Comparison of ENCODE assay signal across 11 cellular contexts in the genomic region with DNA sequence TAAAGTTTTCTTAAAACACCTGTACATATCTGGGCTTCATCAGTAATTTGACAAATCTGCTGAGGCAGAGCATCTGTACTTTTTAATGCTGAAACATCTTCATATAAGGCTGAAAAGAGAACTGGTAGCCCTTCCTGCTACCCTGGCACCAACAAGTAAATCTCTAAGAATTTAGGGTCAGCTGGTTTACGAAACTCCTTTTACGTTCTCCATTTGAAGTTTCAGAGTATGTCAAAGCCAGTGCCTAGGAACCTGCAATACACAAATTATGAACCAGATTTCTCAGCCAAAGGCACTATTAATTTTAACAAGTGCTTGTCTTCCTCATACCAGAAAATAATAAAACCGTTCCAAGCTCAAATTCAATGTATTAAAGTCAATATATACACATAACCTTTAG. TPM values are rescaled to one million over a fixed set of nuclear protein-coding genes. Genes with fewer than 3 reads are reported as not detected.
DNase-seq lines count a peak whose midpoint lies in the region; ATAC-seq, FAIRE-seq and TF ChIP-seq lines count a peak whose summit lies in the region.
"Had no signal": no experiment of that assay in that cellular context is flagged by ENCODE, and none has a peak within 500 bp of the region (broad histone marks: within the 10 kb centered on the region; RNA-seq: fewer than 3 reads in every experiment).

No MANE protein-coding gene starts in this region.

- TF ChIP-seq EP300 in A549 (IDR thresholded peaks at IDR 0.05) = no peak

- TF ChIP-seq CTCF in A549 (IDR thresholded peaks at IDR 0.05) = no peak

- no peaks in the 10 kb centered on the region for H3K27me3 Mint-ChIP-seq in IgD-negative memory B cell
- H3K27me3 Mint-ChIP-seq in dendritic cell treated with granulocyte-macrophage colony-stimulating factor and Interleukin-4, amounts not matched to agents 40 ng/mL and 50 ng/mL, for 4 days = no peaks in the 10 kb centered on the region
- H3K27me3 Mint-ChIP-seq in naive thymus-derived CD8-positive, alpha-beta T cell = no peaks in the 10 kb centered on the region

- no peak for FAIRE-seq in A549 (lab: Jason Lieb, UNC)

- H3K4me3 ChIP-seq in A549 = peak overlapping the region; percentile 91

- no peaks in the 10 kb centered on the region for H3K36me3 Mint-ChIP-seq in IgD-negative memory B cell
- H3K36me3 Mint-ChIP-seq in dendritic cell treated with granulocyte-macrophage colony-stimulating factor and Interleukin-4, amounts not matched to agents 40 ng/mL and 50 ng/mL, for 4 days (ENCODE audit: low read depth) = peaks cover 89% of the 10 kb centered on the region
- H3K36me3 Mint-ChIP-seq in naive thymus-derived CD8-positive, alpha-beta T cell = peaks cover 0 to 62% (median 14%) of the 10 kb centered on the region in 3 donors

- WGBS in A549 (ENCODE audit: missing lambda C conversion rate) = 6% methylated on average over 3 of the region's 3 CpGs

- H3K9me3 ChIP-seq in A549 = no peaks in the 10 kb centered on the region

- POLR2A ChIA-PET in A549 (lab: Yijun Ruan, JAX) = interaction anchor here (1.7 to 5.6 kb wide), 5 partner anchors 46 to 165 kb away, joined by 5 to 119 read pairs (median 15); no protein-coding TSS in a partner anchor
- POLR2A ChIA-PET in naive thymus-derived CD8-positive, alpha-beta T cell (lab: Charles Lee) = no interaction called here

- CTCF ChIA-PET in A549 (lab: Yijun Ruan, JAX) = interaction anchor here (1.1 to 2.4 kb wide), 4 partner anchors 20 to 232 kb away, joined by 3 to 11 read pairs (median 4); no protein-coding TSS in a partner anchor

- ATAC-seq in A549 = no peak
- ATAC-seq in naive thymus-derived CD8-positive, alpha-beta T cell = no peak
- no peak for ATAC-seq in GM21526 (IDR thresholded peaks at IDR 0.05; ENCODE audit: low FRiP score, unreplicated experiment)

- intact Hi-C loops in dendritic cell treated with granulocyte-macrophage colony-stimulating factor and Interleukin-4, amounts not matched to agents 40 ng/mL and 50 ng/mL, for 4 days (cut with micrococcal nuclease) = no loop called here

- no peaks in the 10 kb centered on the region for H3K9me3 Mint-ChIP-seq in IgD-negative memory B cell
- no peaks in the 10 kb centered on the region for H3K9me3 Mint-ChIP-seq in dendritic cell treated with granulocyte-macrophage colony-stimulating factor and Interleukin-4, amounts not matched to agents 40 ng/mL and 50 ng/mL, for 4 days
- H3K9me3 Mint-ChIP-seq in naive thymus-derived CD8-positive, alpha-beta T cell = no peaks in the 10 kb centered on the region

- no peak for DNase-seq in A549 (ENCODE audit: low read depth in 1 of 2, low spot score in 1 of 2)
- DNase-seq in naive thymus-derived CD8-positive, alpha-beta T cell = no peak
- no peak for DNase-seq in NCI-H187 (lab: John Stamatoyannopoulos, UW)
- DNase-seq in DMS 273 treated with DMSO at 0.1 percent for 48 hours (lab: John Stamatoyannopoulos, UW) = no peak
- DNase-seq in UCSD-AML1 (lab: John Stamatoyannopoulos, UW; ENCODE audit: unreplicated experiment) = no peak
- DNase-seq: activated CD4-positive, alpha-beta T cell treated with anti-CD3 and anti-CD28 coated beads for 48 hours; DMS79; NCI-H1694 had no signal

- H3K4me1 Mint-ChIP-seq in IgD-negative memory B cell = peaks cover 26 to 61% (median 59%) of the 10 kb centered on the region in 3 donors
- peaks cover 44% of the 10 kb centered on the region for H3K4me1 Mint-ChIP-seq in dendritic cell treated with granulocyte-macrophage colony-stimulating factor and Interleukin-4, amounts not matched to agents 40 ng/mL and 50 ng/mL, for 4 days (ENCODE audit: low read depth)
- peaks cover 41 to 79% (median 74%) of the 10 kb centered on the region in 4 donors for H3K4me1 Mint-ChIP-seq in naive thymus-derived CD8-positive, alpha-beta T cell

- peaks cover 54% of the 10 kb centered on the region for H3K4me1 ChIP-seq in A549

- peak overlapping the region in 1 of 3 donors; percentile 99 for H3K27ac Mint-ChIP-seq in IgD-negative memory B cell
- peak overlapping the region; percentile 97 for H3K27ac Mint-ChIP-seq in dendritic cell treated with granulocyte-macrophage colony-stimulating factor and Interleukin-4, amounts not matched to agents 40 ng/mL and 50 ng/mL, for 4 days
- H3K27ac Mint-ChIP-seq in naive thymus-derived CD8-positive, alpha-beta T cell = peak overlapping the region in 6 of 10 donors; percentile 17 to 92 (median 32)

- H3K4me2 ChIP-seq in A549 = peak overlapping the region; percentile 90

- peak overlapping the region in 3 of 4 donors; percentile 27 to 99 (median 73) for H3K4me3 Mint-ChIP-seq in IgD-negative memory B cell
- H3K4me3 Mint-ChIP-seq in dendritic cell treated with granulocyte-macrophage colony-stimulating factor and Interleukin-4, amounts not matched to agents 40 ng/mL and 50 ng/mL, for 4 days = peak overlapping the region; percentile 76
- H3K4me3 Mint-ChIP-seq in naive thymus-derived CD8-positive, alpha-beta T cell = peak overlapping the region in 8 of 10 donors; percentile 14 to 48 (median 30)

- no peak for TF ChIP-seq RAD21 in A549 (conservative IDR thresholded peaks at IDR 0.05 in 1 of 2, IDR thresholded peaks at IDR 0.05 in 1 of 2)

- H3K27ac ChIP-seq in A549 = peak overlapping the region; percentile 56 to 99

- TF ChIP-seq POLR2A in A549 (IDR thresholded peaks at IDR 0.05; ENCODE audit: low read length) = no peak

TF ChIP-seq in A549, 52 proteins besides CTCF, POLR2A, EP300 and RAD21:
- TF ChIP-seq, protein P1, sequence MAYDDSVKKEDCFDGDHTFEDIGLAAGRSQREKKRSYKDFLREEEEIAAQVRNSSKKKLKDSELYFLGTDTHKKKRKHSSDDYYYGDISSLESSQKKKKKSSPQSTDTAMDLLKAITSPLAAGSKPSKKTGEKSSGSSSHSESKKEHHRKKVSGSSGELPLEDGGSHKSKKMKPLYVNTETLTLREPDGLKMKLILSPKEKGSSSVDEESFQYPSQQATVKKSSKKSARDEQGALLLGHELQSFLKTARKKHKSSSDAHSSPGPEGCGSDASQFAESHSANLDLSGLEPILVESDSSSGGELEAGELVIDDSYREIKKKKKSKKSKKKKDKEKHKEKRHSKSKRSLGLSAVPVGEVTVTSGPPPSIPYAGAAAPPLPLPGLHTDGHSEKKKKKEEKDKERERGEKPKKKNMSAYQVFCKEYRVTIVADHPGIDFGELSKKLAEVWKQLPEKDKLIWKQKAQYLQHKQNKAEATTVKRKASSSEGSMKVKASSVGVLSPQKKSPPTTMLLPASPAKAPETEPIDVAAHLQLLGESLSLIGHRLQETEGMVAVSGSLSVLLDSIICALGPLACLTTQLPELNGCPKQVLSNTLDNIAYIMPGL (CRISPR knock-in tag; IDR thresholded peaks at IDR 0.05; ENCODE audit: borderline replicate concordance) = peak; percentile 13; the same call in 1 of the 2 replicates
- no peak for TF ChIP-seq PHF8 (IDR thresholded peaks at IDR 0.05; ENCODE audit: borderline replicate concordance, low read depth)

RNA-seq across cellular contexts. Expression of gene ZFAND5, which starts 3.8 kb away (rescaled TPM):
- polyA plus RNA-seq in A549 (2011; rRNA removed) (234 and 315 TPM in 2 replicates), A549 (2017; fragmentation: RNase III; extraction: RNeasy Plus Mini Kit Qiagen cat#74134 plus additional on column Dnase treatment) (126 to 136 TPM (median 135 TPM) in 3 replicates), IgD-negative memory B cell (110 TPM)
- polyA plus RNA-seq in A549 (2012; cell fraction: cytosol; rRNA removed) = 94.0 and 129 TPM in 2 replicates
- 92.3 and 99.3 TPM in 2 replicates for polyA plus RNA-seq in A549 (2012; cell fraction: nucleus; rRNA removed)
- 74.6 and 81.9 TPM in 2 replicates for polyA minus RNA-seq in A549 (2011; rRNA and poly(A)+ RNA removed)
- 100 to 1,000 TPM; 152 to 153 TPM for total RNA-seq in naive thymus-derived CD8-positive, alpha-beta T cell
- polyA plus RNA-seq in naive thymus-derived CD8-positive, alpha-beta T cell = 10 to 100 TPM; 47.2 to 70.8 (median 51.8) TPM
